ENCODE assay signal across 1 cellular context in genomic region chr20:22411568-22412450, GRCh38.
A peak's percentile ranks its signal among the peaks of the same experiment; 100 is the strongest.
TF ChIP-seq lines count a peak whose summit lies in the region.

No MANE protein-coding gene starts in this region.

TF ChIP-seq in K562, 482 proteins besides CTCF, POLR2A, EP300 and RAD21 (continued from another document and continues in another):
- TF ChIP-seq CUX1 (CRISPR knock-in tag; IDR thresholded peaks at IDR 0.05) (0 out of 2 replicates have a peak, but pooled peaks have one; percentile 51), SMAD3 (CRISPR knock-in tag; conservative IDR thresholded peaks at IDR 0.05) (no peak), SMAD2 (IDR thresholded peaks at IDR 0.05; ENCODE audit: low read depth, low read length) (no peak), BRCA1 (IDR thresholded peaks at IDR 0.05) (no peak), BRCA1 (CRISPR knock-in tag; IDR thresholded peaks at IDR 0.05) (no peak), PHB (CRISPR knock-in tag; IDR thresholded peaks at IDR 0.05) (no peak), PKNOX1 (IDR thresholded peaks at IDR 0.05) (peak; percentile 97), CXXC5 (CRISPR knock-in tag; IDR thresholded peaks at IDR 0.05) (no peak; the same call in 1 of the 2 replicates), SIN3A (IDR thresholded peaks at IDR 0.05; ENCODE audit: borderline replicate concordance in 2 of 2, control insufficient read depth in 1 of 2, low read depth in 2 of 2, low read length in 2 of 2) (no peak), SRSF9 (IDR thresholded peaks at IDR 0.05; ENCODE audit: borderline replicate concordance, low read depth, low read length) (no peak), USF1 (CRISPR knock-in tag; IDR thresholded peaks at IDR 0.05) (no peak), ZBTB43 (CRISPR knock-in tag; IDR thresholded peaks at IDR 0.05) (no peak), ZNF174 (CRISPR knock-in tag; IDR thresholded peaks at IDR 0.05) (no peak), CAMTA2 (CRISPR knock-in tag; conservative IDR thresholded peaks at IDR 0.05) (no peak), KLF10 (CRISPR knock-in tag; IDR thresholded peaks at IDR 0.05) (no peak), ID3 (CRISPR knock-in tag; IDR thresholded peaks at IDR 0.05) (no peak), ID3 (tag; IDR thresholded peaks at IDR 0.05) (peak; percentile 76; the same call in 1 of the 2 replicates), GABPB2 (CRISPR knock-in tag; conservative IDR thresholded peaks at IDR 0.05) (no peak), NFXL1 (CRISPR knock-in tag; IDR thresholded peaks at IDR 0.05) (no peak), NFIC (IDR thresholded peaks at IDR 0.05) (peak; percentile 46), NUFIP1 (IDR thresholded peaks at IDR 0.05; ENCODE audit: partially characterized antibody) (no peak), ZBTB34 (CRISPR knock-in tag; IDR thresholded peaks at IDR 0.05) (no peak), TAF7 (tag; IDR thresholded peaks at IDR 0.05) (peak; percentile 50; the same call in 1 of the 2 replicates), ZC3H8 (IDR thresholded peaks at IDR 0.05) (no peak), NR0B1 (IDR thresholded peaks at IDR 0.05; ENCODE audit: partially characterized antibody) (no peak), E4F1 (CRISPR knock-in tag; IDR thresholded peaks at IDR 0.05; ENCODE audit: borderline replicate concordance) (no peak), TFE3 (CRISPR knock-in tag; IDR thresholded peaks at IDR 0.05) (no peak), SETDB1 (IDR thresholded peaks at IDR 0.05; ENCODE audit: low read length) (no peak), ZNF280A (IDR thresholded peaks at IDR 0.05; ENCODE audit: low read depth, partially characterized antibody) (no peak), KLF16 (IDR thresholded peaks at IDR 0.05) (0 out of 2 replicates have a peak, but pooled peaks have one; percentile 59), KLF1 (tag; IDR thresholded peaks at IDR 0.05) (no peak), ATF3 (IDR thresholded peaks at IDR 0.05) (peak; percentile 98), ATF3 (CRISPR knock-in tag; conservative IDR thresholded peaks at IDR 0.05) (no peak; the same call in 1 of the 2 replicates), IRF1 (CRISPR knock-in tag; IDR thresholded peaks at IDR 0.05; ENCODE audit: borderline replicate concordance) (no peak), CCAR2 (IDR thresholded peaks at IDR 0.05; ENCODE audit: low read depth, low read length) (no peak), ARHGAP35 (IDR thresholded peaks at IDR 0.05; ENCODE audit: partially characterized antibody) (no peak)
